ENCODE assay signal across 8 cellular contexts in genomic region chr3:16884084-16884747, GRCh38. TPM values are rescaled to one million over a fixed set of nuclear protein-coding genes. Genes with fewer than 3 reads are reported as not detected.
A peak's percentile ranks its signal among the peaks of the same experiment; 100 is the strongest.
DNase-seq lines count a peak whose midpoint lies in the region; ATAC-seq and TF ChIP-seq lines count a peak whose summit lies in the region.

No MANE protein-coding gene starts in this region.

- peak overlapping the region; percentile 90 to 99 (median 97) for H3K9ac ChIP-seq in BLaER1 treated with 17β-estradiol and CSF1 and Interleukin-3, amounts not matched to agents 10 nM and 100 nM
- peak overlapping the region; percentile 58 to 61 for H3K9ac ChIP-seq in liver (ENCODE audit: low read depth in 1 of 2, low read length in 2 of 2)

- peak overlapping the region; percentile 93 to 99 (median 97) for H3K27ac ChIP-seq in BLaER1 treated with 17β-estradiol and CSF1 and Interleukin-3, amounts not matched to agents 10 nM and 100 nM
- peak overlapping the region; percentile 90 for H3K27ac ChIP-seq in HL-60 (replicated peaks)
- H3K27ac ChIP-seq in liver (ENCODE audit: low read depth in 1 of 2, low read length in 2 of 2), result peak overlapping the region; percentile 86 to 87

- peak; percentile 39 for ATAC-seq in GM19438 (IDR thresholded peaks at IDR 0.05; ENCODE audit: low read depth, unreplicated experiment)
- ATAC-seq in activated CD4-positive, CD25-positive, alpha-beta regulatory T cell treated with anti-CD3 and anti-CD28 coated beads, Interleukin-2, amount 50 U/mL, for 24 hours, result peak; percentile 61 to 64

- H3K9me3 ChIP-seq in BLaER1 treated with 17β-estradiol and CSF1 and Interleukin-3, amounts not matched to agents 10 nM and 100 nM (replicated peaks in 1 of 11), result no peaks in the 10 kb centered on the region
- no peaks in the 10 kb centered on the region for H3K9me3 ChIP-seq in liver (ENCODE audit: control insufficient read depth in 4 of 4, low read length in 3 of 4)

- H3K36me3 ChIP-seq in BLaER1 treated with 17β-estradiol and CSF1 and Interleukin-3, amounts not matched to agents 10 nM and 100 nM, result no peaks in the 10 kb centered on the region
- H3K36me3 ChIP-seq in liver (ENCODE audit: control insufficient read depth in 4 of 4, insufficient read depth in 3 of 4, low read depth in 1 of 4, low read length in 3 of 4), result no peaks in the 10 kb centered on the region

- H4K20me1 ChIP-seq in BLaER1 treated with 17β-estradiol and CSF1 and Interleukin-3, amounts not matched to agents 10 nM and 100 nM, result peaks cover 0 to 27% (median 8%) of the 10 kb centered on the region in 11 experiments; a peak in 13 of 22 replicates

- peaks cover 0 to 4% (median 0%) of the 10 kb centered on the region in 11 experiments; a peak in 2 of 22 replicates for H3K27me3 ChIP-seq in BLaER1 treated with 17β-estradiol and CSF1 and Interleukin-3, amounts not matched to agents 10 nM and 100 nM
- H3K27me3 ChIP-seq in HL-60 (ENCODE audit: insufficient read depth, poor library complexity, severe bottlenecking) (no peaks in the 10 kb centered on the region), liver (ENCODE audit: control insufficient read depth in 4 of 4, insufficient read depth in 4 of 4, low read length in 3 of 4) (no peaks in the 10 kb centered on the region)

- DNase-seq in HL-60 (ENCODE audit: low read depth in 1 of 2, low spot score in 1 of 2), result peak; percentile 22 to 44
- DNase-seq in choroid plexus epithelial cell (ENCODE audit: low read depth), result peak; percentile 58
- peak; percentile 56 to 68 (median 63) for DNase-seq in stimulated activated CD4-positive, alpha-beta T cell treated with anti-CD3 and anti-CD28 coated beads, TNF-alpha, amount 100 ng/mL, for 4 hours (ENCODE audit: low read depth in 3 of 3)
- no peak for DNase-seq in NCI-H1105 (lab: John Stamatoyannopoulos, UW)

- WGBS in liver, result 4% methylated on average over 81 of the region's 81 CpGs

- peak; percentile 12 for TF ChIP-seq CTCF in HL-60 (IDR thresholded peaks at IDR 0.05; ENCODE audit: insufficient read depth, low read length)
- peak; percentile 64 for TF ChIP-seq CTCF in choroid plexus epithelial cell (conservative IDR thresholded peaks at IDR 0.05; ENCODE audit: low read depth, low read length)
- peak; percentile 52 for TF ChIP-seq CTCF in liver (IDR thresholded peaks at IDR 0.05; ENCODE audit: low read depth, low read length, missing input control)

- TF ChIP-seq RAD21 in liver (IDR thresholded peaks at IDR 0.05), result peak; percentile 68 to 80

- peak overlapping the region; percentile 84 to 95 (median 90) for H3K4me3 ChIP-seq in BLaER1 treated with 17β-estradiol and CSF1 and Interleukin-3, amounts not matched to agents 10 nM and 100 nM
- peak overlapping the region; percentile 94 for H3K4me3 ChIP-seq in HL-60 (replicated peaks; ENCODE audit: insufficient read depth, low read length)
- peak overlapping the region; percentile 70 for H3K4me3 ChIP-seq in choroid plexus epithelial cell (ENCODE audit: low read depth, low read length)
- peak overlapping the region; percentile 72 to 99 (median 96) for H3K4me3 ChIP-seq in liver (ENCODE audit: low read depth in 1 of 3, low read length in 3 of 3)

- peaks cover 27 to 46% (median 34%) of the 10 kb centered on the region in 10 experiments for H3K4me1 ChIP-seq in BLaER1 treated with 17β-estradiol and CSF1 and Interleukin-3, amounts not matched to agents 10 nM and 100 nM
- peaks cover 2 to 32% (median 16%) of the 10 kb centered on the region in 4 donors for H3K4me1 ChIP-seq in liver (ENCODE audit: control insufficient read depth in 4 of 4, insufficient read depth in 4 of 4, low read length in 3 of 4)

- peak overlapping the region; percentile 71 to 98 (median 84) for H3K4me2 ChIP-seq in BLaER1 treated with 17β-estradiol and CSF1 and Interleukin-3, amounts not matched to agents 10 nM and 100 nM

TF ChIP-seq in liver, 16 proteins besides CTCF, POLR2A, EP300 and RAD21:
- no peak for TF ChIP-seq REST (IDR thresholded peaks at IDR 0.05)
- TF ChIP-seq FOXA1 (IDR thresholded peaks at IDR 0.05), result no peak
- TF ChIP-seq HNF4A (conservative IDR thresholded peaks at IDR 0.05), result no peak
- no peak for TF ChIP-seq MAX (IDR thresholded peaks at IDR 0.05)
- no peak for TF ChIP-seq EGR1 (IDR thresholded peaks at IDR 0.05; ENCODE audit: low read depth in 2 of 2)
- no peak for TF ChIP-seq GABPA (IDR thresholded peaks at IDR 0.05 in 1 of 2, conservative IDR thresholded peaks at IDR 0.05 in 1 of 2)
- no peak for TF ChIP-seq RXRA (IDR thresholded peaks at IDR 0.05)
- no peak for TF ChIP-seq FOXA2 (IDR thresholded peaks at IDR 0.05)
- no peak for TF ChIP-seq ZBTB33 (IDR thresholded peaks at IDR 0.05)
- no peak for TF ChIP-seq JUND (IDR thresholded peaks at IDR 0.05)
TF ChIP-seq in liver: peak in this region for 0.

RNA-seq across cellular contexts. Expression of gene PLCL2, which starts 0.5 kb away (rescaled TPM):
- total RNA-seq in liver, result 10 to 100 TPM; 16.3 to 16.5 TPM
- 1 to 10 TPM; 1.5 to 2.6 TPM for polyA plus RNA-seq in liver

Comparison
In these comparisons a context has a peak if more than half of its experiments do, and no peak if none do; other contexts are left out.
1. CTCF ChIP-seq: peak in every context shown above with its lines; median percentile 64 in choroid plexus epithelial cell; 52 in liver; 12 in HL-60.